1 cellular context compared by ENCODE assay signal in genomic region chr20:32207626-32208498, GRCh38.
TF ChIP-seq lines count a peak whose summit lies in the region.

TSS of gene PLAGL2 (minus strand) at chr20:32207743. CDS start at chr20:32202178, 5,565 bp downstream.
TSS of gene POFUT1 (plus strand) at chr20:32207880. CDS start at chr20:32207942, 62 bp downstream.

TF ChIP-seq in K562, 482 proteins besides CTCF, POLR2A, EP300 and RAD21 (continued from another document and continues in another):
- TF ChIP-seq ATF3 (IDR thresholded peaks at IDR 0.05) = no peak
- no peak for TF ChIP-seq ATF3 (CRISPR knock-in tag; conservative IDR thresholded peaks at IDR 0.05)
- no peak for TF ChIP-seq CUX1 (CRISPR knock-in tag; IDR thresholded peaks at IDR 0.05)
- no peak for TF ChIP-seq HES1 (IDR thresholded peaks at IDR 0.05; ENCODE audit: low read depth)
- no peak for TF ChIP-seq ZBED1 (IDR thresholded peaks at IDR 0.05)
- peak; percentile 96 for TF ChIP-seq POLR2G (IDR thresholded peaks at IDR 0.05; ENCODE audit: low read depth, low read length)
- no peak for TF ChIP-seq USF2 (CRISPR knock-in tag; IDR thresholded peaks at IDR 0.05)
- TF ChIP-seq HMG20A (CRISPR knock-in tag; conservative IDR thresholded peaks at IDR 0.05) = no peak
- TF ChIP-seq SPI1 (IDR thresholded peaks at IDR 0.05; ENCODE audit: borderline replicate concordance, low read depth, low read length) = no peak
- peak; percentile 4; the same call in 1 of the 2 replicates for TF ChIP-seq ZSCAN32 (CRISPR knock-in tag; IDR thresholded peaks at IDR 0.05)
- TF ChIP-seq NFYB (IDR thresholded peaks at IDR 0.05; ENCODE audit: extremely low read depth, insufficient read length) = no peak
- no peak for TF ChIP-seq ZNF263 (CRISPR knock-in tag; IDR thresholded peaks at IDR 0.05; ENCODE audit: borderline replicate concordance)
- no peak for TF ChIP-seq ZFP1 (CRISPR knock-in tag; IDR thresholded peaks at IDR 0.05)
- TF ChIP-seq SIX5 (IDR thresholded peaks at IDR 0.05; ENCODE audit: borderline replicate concordance in 1 of 2, insufficient read depth in 1 of 2, low read depth in 1 of 2, low read length in 2 of 2) = peak; percentile 15 to 20; a peak in 1 of 4 replicates
- TF ChIP-seq ZNF175 (CRISPR knock-in tag; IDR thresholded peaks at IDR 0.05; ENCODE audit: low read depth) = no peak
- no peak for TF ChIP-seq THAP7 (CRISPR knock-in tag; IDR thresholded peaks at IDR 0.05)
- no peak for TF ChIP-seq HIVEP1 (CRISPR knock-in tag; IDR thresholded peaks at IDR 0.05)
- peak; percentile 58 for TF ChIP-seq HNRNPLL (IDR thresholded peaks at IDR 0.05; ENCODE audit: low read depth, low read length, poor library complexity, severe bottlenecking)
- TF ChIP-seq NFXL1 (CRISPR knock-in tag; IDR thresholded peaks at IDR 0.05) = no peak
- no peak for TF ChIP-seq ETV1 (tag; conservative IDR thresholded peaks at IDR 0.05; ENCODE audit: low read depth)
- peak; percentile 65; the same call in 1 of the 2 replicates for TF ChIP-seq ZNF592 (IDR thresholded peaks at IDR 0.05)
- TF ChIP-seq NCOR1 (IDR thresholded peaks at IDR 0.05) = no peak
- TF ChIP-seq TAF15 (IDR thresholded peaks at IDR 0.05; ENCODE audit: low read depth, low read length) = no peak
- TF ChIP-seq LEF1 (IDR thresholded peaks at IDR 0.05) = no peak
- TF ChIP-seq ZNF134 (CRISPR knock-in tag; conservative IDR thresholded peaks at IDR 0.05) = no peak
- no peak for TF ChIP-seq XRCC5 (IDR thresholded peaks at IDR 0.05; ENCODE audit: low read depth, low read length)
- TF ChIP-seq NR0B1 (IDR thresholded peaks at IDR 0.05; ENCODE audit: partially characterized antibody) = no peak
- peak; percentile 86 for TF ChIP-seq NKRF (IDR thresholded peaks at IDR 0.05; ENCODE audit: borderline replicate concordance)
- TF ChIP-seq CCNT2 (IDR thresholded peaks at IDR 0.05; ENCODE audit: borderline replicate concordance, extremely low read depth, insufficient read length, low read depth, low read length) = peak; percentile 95
- TF ChIP-seq UBTF (IDR thresholded peaks at IDR 0.05; ENCODE audit: borderline replicate concordance in 1 of 2, low read depth in 2 of 2, low read length in 2 of 2) = peak; percentile 19 to 38; a peak in 1 of 4 replicates
- no peak for TF ChIP-seq ZNF324 (CRISPR knock-in tag; IDR thresholded peaks at IDR 0.05)
